ENCODE assay signal across 11 cellular contexts in the genomic region with DNA sequence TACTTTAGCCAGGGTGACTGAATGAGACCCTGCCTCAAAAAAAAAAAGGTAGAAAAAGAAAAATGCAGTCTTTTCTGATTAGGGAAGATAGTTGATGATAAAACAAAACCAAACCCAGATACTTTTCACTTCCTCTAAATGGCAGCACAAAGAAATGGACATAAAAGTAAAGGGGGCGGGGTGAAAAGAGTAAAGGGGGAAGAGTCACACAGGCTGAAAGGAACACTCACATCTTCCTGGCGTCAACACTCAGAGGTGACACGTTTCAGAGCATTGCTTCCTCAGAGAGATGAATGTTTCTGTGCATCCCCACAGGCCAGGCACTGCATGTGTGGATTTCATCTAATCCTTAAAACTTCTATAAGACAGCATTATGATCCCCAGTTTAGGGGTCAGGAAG.
A peak's percentile ranks its signal among the peaks of the same experiment; 100 is the strongest.
DNase-seq lines count a peak whose midpoint lies in the region; ATAC-seq and TF ChIP-seq lines count a peak whose summit lies in the region.
"Had no signal": no experiment of that assay in that cellular context is flagged by ENCODE, and none has a peak within 500 bp of the region (broad histone marks: within the 10 kb centered on the region; RNA-seq: fewer than 3 reads in every experiment).

No MANE protein-coding gene starts in this region.

- no peaks in the 10 kb centered on the region for H3K27me3 Mint-ChIP-seq in activated T-cell treated with anti-CD3 and anti-CD28 coated beads, Interleukin-2, amount 50 U/mL, for 72 hours (ENCODE audit: low read depth)
- no peaks in the 10 kb centered on the region for H3K27me3 Mint-ChIP-seq in progenitor cell of endocrine pancreas

- H3K4me1 ChIP-seq in HEK293 (ENCODE audit: control insufficient read depth, insufficient read depth, low read length): no peaks in the 10 kb centered on the region

- H3K27ac Mint-ChIP-seq in activated T-cell treated with anti-CD3 and anti-CD28 coated beads, Interleukin-2, amount 50 U/mL, for 72 hours: peak overlapping the region; percentile 24
- peak overlapping the region; percentile 41 for H3K27ac Mint-ChIP-seq in progenitor cell of endocrine pancreas
- H3K27ac Mint-ChIP-seq: endodermal cell had no signal

- H3K36me3 Mint-ChIP-seq in activated T-cell treated with anti-CD3 and anti-CD28 coated beads, Interleukin-2, amount 50 U/mL, for 72 hours (ENCODE audit: insufficient read depth in 2 of 2): no peaks in the 10 kb centered on the region
- H3K36me3 Mint-ChIP-seq in progenitor cell of endocrine pancreas (ENCODE audit: insufficient read depth): peaks cover 6% of the 10 kb centered on the region

- no peak overlapping the region for H3K27ac ChIP-seq in HEK293 (ENCODE audit: extremely low read depth, low read depth, low read length)
- H3K27ac ChIP-seq in coronary artery: no peak overlapping the region

- peaks cover 0 to 11% of the 10 kb centered on the region in 2 experiments; a peak in 1 of 3 replicates for H3K36me3 ChIP-seq in HEK293 (ENCODE audit: control insufficient read depth in 2 of 2, insufficient read depth in 1 of 2, low read length in 2 of 2)
- H3K36me3 ChIP-seq: BE2C had no signal

- no peaks in the 10 kb centered on the region for H3K9me3 Mint-ChIP-seq in activated T-cell treated with anti-CD3 and anti-CD28 coated beads, Interleukin-2, amount 50 U/mL, for 72 hours
- no peaks in the 10 kb centered on the region for H3K9me3 Mint-ChIP-seq in progenitor cell of endocrine pancreas (ENCODE audit: low read depth)
- H3K9me3 Mint-ChIP-seq: endodermal cell had no signal

- H3K4me1 Mint-ChIP-seq in activated T-cell treated with anti-CD3 and anti-CD28 coated beads, Interleukin-2, amount 50 U/mL, for 72 hours (ENCODE audit: low read depth): peaks cover 47% of the 10 kb centered on the region
- peaks cover 40% of the 10 kb centered on the region for H3K4me1 Mint-ChIP-seq in progenitor cell of endocrine pancreas (ENCODE audit: low read depth)

- H3K9me3 ChIP-seq in HEK293 (ENCODE audit: control insufficient read depth, insufficient read depth, low read depth, low read length): no peaks in the 10 kb centered on the region
- H3K9me3 ChIP-seq: BE2C had no signal

- DNase-seq in activated T-cell treated with anti-CD3 and anti-CD28 coated beads, Interleukin-2, amount 50 U/mL, for 72 hours: peak; percentile 29 to 30
- DNase-seq in activated T-cell treated with anti-CD3 and anti-CD28 coated beads, Interleukin-2, amount 50 U/mL, for 1 hour: no peak
- peak; percentile 12 for DNase-seq in RKO (ENCODE audit: low spot score)
- no peak for DNase-seq in progenitor cell of endocrine pancreas (ENCODE audit: low spot score, unreplicated experiment)
- DNase-seq in coronary artery (ENCODE audit: low spot score): no peak
- no peak for DNase-seq in C1 segment of cervical spinal cord (lab: John Stamatoyannopoulos, UW)
- no peak for DNase-seq in AG20443 (ENCODE audit: low spot score)
- DNase-seq: BE2C, endodermal cell, NCI-H1105 treated with DMSO at 0.1 percent for 48 hours had no signal

- peak overlapping the region; percentile 2 to 27 for H3K4me3 Mint-ChIP-seq in activated T-cell treated with anti-CD3 and anti-CD28 coated beads, Interleukin-2, amount 50 U/mL, for 72 hours
- no peak overlapping the region for H3K4me3 Mint-ChIP-seq in progenitor cell of endocrine pancreas (ENCODE audit: low read depth)
- H3K4me3 Mint-ChIP-seq: endodermal cell had no signal

- CTCF ChIA-PET in HEK293 (lab: Yijun Ruan, JAX): interaction anchor here (0.7 kb wide), 1 partner anchor 13 kb away, joined by 4 read pairs; no protein-coding TSS in a partner anchor

- H3K4me3 ChIP-seq in HEK293 (ENCODE audit: low read depth, low read length) (no peak overlapping the region), coronary artery (no peak overlapping the region)

- ATAC-seq in activated T-cell treated with anti-CD3 and anti-CD28 coated beads, Interleukin-2, amount 50 U/mL, for 72 hours (replicated peaks in 1 of 2): peak; percentile 83 to 85

- POLR2A ChIA-PET in HEK293 (lab: Yijun Ruan, JAX): no interaction called here

- TF ChIP-seq CTCF in HEK293 (tag by site-specific recombination; IDR thresholded peaks at IDR 0.05): no peak
- TF ChIP-seq CTCF in progenitor cell of endocrine pancreas (IDR thresholded peaks at IDR 0.05; ENCODE audit: unreplicated experiment): no peak
- TF ChIP-seq CTCF in coronary artery (IDR thresholded peaks at IDR 0.05): no peak

TF ChIP-seq in HEK293, 187 proteins besides CTCF, POLR2A, EP300 and RAD21:
- TF ChIP-seq SCRT1 (tag by site-specific recombination; IDR thresholded peaks at IDR 0.05; ENCODE audit: borderline replicate concordance) (0 out of 2 replicates have a peak, but pooled peaks have one; percentile 3), ZNF266 (tag by site-specific recombination; IDR thresholded peaks at IDR 0.05; ENCODE audit: low read depth) (no peak), ZNF610 (tag by site-specific recombination; IDR thresholded peaks at IDR 0.05; ENCODE audit: borderline replicate concordance) (no peak)
- TF ChIP-seq, protein P1, sequence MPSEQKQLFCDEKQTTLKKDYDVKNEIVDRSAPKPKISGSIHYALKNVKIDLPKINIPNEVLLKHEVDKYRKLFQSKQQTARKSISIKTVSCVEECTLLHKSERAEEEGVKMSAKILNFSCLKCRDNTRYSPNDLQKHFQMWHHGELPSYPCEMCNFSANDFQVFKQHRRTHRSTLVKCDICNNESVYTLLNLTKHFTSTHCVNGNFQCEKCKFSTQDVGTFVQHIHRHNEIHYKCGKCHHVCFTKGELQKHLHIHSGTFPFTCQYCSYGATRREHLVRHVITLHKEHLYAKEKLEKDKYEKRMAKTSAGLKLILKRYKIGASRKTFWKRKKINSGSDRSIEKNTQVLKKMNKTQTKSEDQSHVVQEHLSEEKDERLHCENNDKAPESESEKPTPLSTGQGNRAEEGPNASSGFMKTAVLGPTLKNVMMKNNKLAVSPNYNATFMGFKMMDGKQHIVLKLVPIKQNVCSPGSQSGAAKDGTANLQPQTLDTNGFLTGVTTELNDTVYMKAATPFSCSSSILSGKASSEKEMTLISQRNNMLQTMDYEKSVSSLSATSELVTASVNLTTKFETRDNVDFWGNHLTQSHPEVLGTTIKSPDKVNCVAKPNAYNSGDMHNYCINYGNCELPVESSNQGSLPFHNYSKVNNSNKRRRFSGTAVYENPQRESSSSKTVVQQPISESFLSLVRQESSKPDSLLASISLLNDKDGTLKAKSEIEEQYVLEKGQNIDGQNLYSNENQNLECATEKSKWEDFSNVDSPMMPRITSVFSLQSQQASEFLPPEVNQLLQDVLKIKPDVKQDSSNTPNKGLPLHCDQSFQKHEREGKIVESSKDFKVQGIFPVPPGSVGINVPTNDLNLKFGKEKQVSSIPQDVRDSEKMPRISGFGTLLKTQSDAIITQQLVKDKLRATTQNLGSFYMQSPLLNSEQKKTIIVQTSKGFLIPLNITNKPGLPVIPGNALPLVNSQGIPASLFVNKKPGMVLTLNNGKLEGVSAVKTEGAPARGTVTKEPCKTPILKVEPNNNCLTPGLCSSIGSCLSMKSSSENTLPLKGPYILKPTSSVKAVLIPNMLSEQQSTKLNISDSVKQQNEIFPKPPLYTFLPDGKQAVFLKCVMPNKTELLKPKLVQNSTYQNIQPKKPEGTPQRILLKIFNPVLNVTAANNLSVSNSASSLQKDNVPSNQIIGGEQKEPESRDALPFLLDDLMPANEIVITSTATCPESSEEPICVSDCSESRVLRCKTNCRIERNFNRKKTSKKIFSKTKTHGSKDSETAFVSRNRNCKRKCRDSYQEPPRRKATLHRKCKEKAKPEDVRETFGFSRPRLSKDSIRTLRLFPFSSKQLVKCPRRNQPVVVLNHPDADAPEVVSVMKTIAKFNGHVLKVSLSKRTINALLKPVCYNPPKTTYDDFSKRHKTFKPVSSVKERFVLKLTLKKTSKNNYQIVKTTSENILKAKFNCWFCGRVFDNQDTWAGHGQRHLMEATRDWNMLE (tag by site-specific recombination; conservative IDR thresholded peaks at IDR 0.05; ENCODE audit: low read depth): no peak

Comparison
In these comparisons a context has a peak if more than half of its experiments do, and no peak if none do; other contexts are left out.
1. DNase-seq: peak in activated T-cell treated with anti-CD3 and anti-CD28 coated beads, Interleukin-2, amount 50 U/mL, for 72 hours (2 of 2) and RKO (single experiment); none in activated T-cell treated with anti-CD3 and anti-CD28 coated beads, Interleukin-2, amount 50 U/mL, for 1 hour (single experiment), progenitor cell of endocrine pancreas (single experiment), coronary artery (single experiment), C1 segment of cervical spinal cord (0 of 14) and AG20443 (single experiment).